ENCODE assay signal across 13 cellular contexts in the genomic region with DNA sequence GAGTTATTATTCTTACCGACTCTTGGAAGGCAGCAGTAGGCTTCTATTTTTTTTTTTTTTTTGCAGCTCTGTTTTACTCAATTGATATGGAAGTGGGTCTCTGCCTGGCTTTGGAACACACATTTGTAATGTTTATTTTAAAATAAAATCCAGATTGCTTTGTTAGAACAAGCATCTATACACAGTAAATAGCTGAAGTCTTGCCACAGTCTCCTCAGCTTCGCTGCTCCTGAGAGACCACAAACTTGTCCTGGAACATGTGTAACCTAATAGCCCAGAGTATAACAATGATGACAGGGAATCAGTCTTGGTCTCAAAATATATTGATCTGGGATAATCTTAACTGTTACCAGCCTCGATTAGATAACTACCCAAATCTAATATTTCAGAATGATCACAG.
DNase-seq lines count a peak whose midpoint lies in the region; ATAC-seq and TF ChIP-seq lines count a peak whose summit lies in the region.
"Had no signal": no experiment of that assay in that cellular context is flagged by ENCODE, and none has a peak within 500 bp of the region (broad histone marks: within the 10 kb centered on the region; RNA-seq: fewer than 3 reads in every experiment).

No MANE protein-coding gene starts in this region.

- H3K9me3 ChIP-seq in IMR-90 (ENCODE audit: control insufficient read depth, insufficient read depth, low read length), result peaks cover 3% of the 10 kb centered on the region; the same call in 1 of the 2 replicates

- no peak overlapping the region; the same call in 1 of the 2 replicates for H3K4me2 ChIP-seq in IMR-90 (ENCODE audit: low read depth, low read length)
- H3K4me2 ChIP-seq: BLaER1 treated with 17β-estradiol and CSF1 and Interleukin-3, amounts not matched to agents 10 nM and 100 nM had no signal

- H2BK5ac ChIP-seq in IMR-90 (ENCODE audit: low read depth, low read length, poor library complexity, severe bottlenecking), result peak overlapping the region; percentile 47

- no peaks in the 10 kb centered on the region for H3K79me1 ChIP-seq in IMR-90 (ENCODE audit: low read depth in 1 of 2, low read length in 2 of 2)

- no peak overlapping the region for H3K4ac ChIP-seq in IMR-90 (ENCODE audit: low read depth, low read length)

- TF ChIP-seq CTCF in IMR-90 (conservative IDR thresholded peaks at IDR 0.05; ENCODE audit: low read depth, low read length) (no peak), fibroblast of pulmonary artery (IDR thresholded peaks at IDR 0.05; ENCODE audit: low read length, missing control alignments) (no peak)

- H2AK5ac ChIP-seq in IMR-90 (ENCODE audit: low read depth, low read length), result no peak overlapping the region

- TF ChIP-seq POLR2A in IMR-90 (IDR thresholded peaks at IDR 0.05; ENCODE audit: low read depth, low read length), result no peak

- H2AFZ ChIP-seq in IMR-90 (replicated peaks; ENCODE audit: low read length, poor library complexity), result no peak overlapping the region

- H4K20me1 ChIP-seq in IMR-90 (ENCODE audit: insufficient read depth, low read length), result no peaks in the 10 kb centered on the region
- H4K20me1 ChIP-seq: BLaER1 treated with 17β-estradiol and CSF1 and Interleukin-3, amounts not matched to agents 10 nM and 100 nM had no signal

- no peak overlapping the region for H4K8ac ChIP-seq in IMR-90 (ENCODE audit: low read depth in 2 of 2, low read length in 2 of 2)

- no peaks in the 10 kb centered on the region for H3K36me3 ChIP-seq in IMR-90 (ENCODE audit: control insufficient read depth, insufficient read depth, low read length)
- H3K36me3 ChIP-seq: BLaER1 treated with 17β-estradiol and CSF1 and Interleukin-3, amounts not matched to agents 10 nM and 100 nM had no signal

- no peak overlapping the region for H2BK15ac ChIP-seq in IMR-90 (ENCODE audit: low read depth, low read length)

- intact Hi-C loops in IMR-90 (cut with micrococcal nuclease), result no loop called here

- no peak overlapping the region for H3K14ac ChIP-seq in IMR-90 (replicated peaks; ENCODE audit: low read depth, low read length)

- ATAC-seq in IMR-90 (ENCODE audit: low read depth), result peak; percentile 67
- ATAC-seq in HG03095 (IDR thresholded peaks at IDR 0.05; ENCODE audit: unreplicated experiment), result no peak
- ATAC-seq in activated CD4-positive, CD25-positive, alpha-beta regulatory T cell treated with anti-CD3 and anti-CD28 coated beads, Interleukin-2, amount 50 U/mL, for 24 hours, result no peak
- ATAC-seq: CD8-positive, alpha-beta T cell; HepG2 had no signal

- WGBS in IMR-90 (ENCODE audit: extremely low coverage in 2 of 2, insufficient read length in 1 of 2), 2 experiments, result no CpG with 5 or more reads among the region's 3 CpGs

- H2BK20ac ChIP-seq in IMR-90 (ENCODE audit: low read depth, low read length), result no peak overlapping the region

- H3K4me3 ChIP-seq in IMR-90 (ENCODE audit: insufficient read depth, low read depth, low read length) (no peak overlapping the region), fibroblast of pulmonary artery (replicated peaks; ENCODE audit: low read depth, low read length) (no peak overlapping the region)
- H3K4me3 ChIP-seq: BLaER1 treated with 17β-estradiol and CSF1 and Interleukin-3, amounts not matched to agents 10 nM and 100 nM had no signal

- dilution Hi-C loops in IMR-90 (cut with HindIII; ENCODE audit: low sequenced_read_pairs, unreplicated experiment), result no loop called here

- in situ Hi-C loops in IMR-90 (cut with MboI; ENCODE audit: low sequenced_read_pairs), result loop anchor here (25.0 kb wide), 1 partner anchor 418 kb away; no protein-coding TSS in a partner anchor

- H3K18ac ChIP-seq in IMR-90 (ENCODE audit: low read depth, low read length), result no peak overlapping the region

- DNase-seq in EH (ENCODE audit: low read depth) (peak; percentile 14), IMR-90 (peak; percentile 22), astrocyte of the hippocampus (ENCODE audit: low read depth, low spot score) (peak; percentile 19), fibroblast of pulmonary artery (ENCODE audit: low read depth) (peak; percentile 4), GM19240 (ENCODE audit: insufficient read length, low spot score) (no peak)
- DNase-seq: Calu3; CD8-positive, alpha-beta T cell; GDM1; H9 had no signal

- no peak overlapping the region for H2AK9ac ChIP-seq in IMR-90 (replicated peaks; ENCODE audit: low read depth, low read length, poor library complexity)

- no peak overlapping the region for H3K56ac ChIP-seq in IMR-90 (ENCODE audit: extremely low read depth, insufficient read depth, low read length)

- no TSS peak for BruUV-seq in IMR-90 (replicated peaks; lab: Mats Ljungman, UMichigan)

- POLR2A ChIA-PET in IMR-90 (lab: Charles Lee; ENCODE audit: unreplicated experiment), result no interaction called here

- H3K23ac ChIP-seq in IMR-90 (ENCODE audit: low read depth, low read length), result no peak overlapping the region

- H4K5ac ChIP-seq in IMR-90 (ENCODE audit: low read depth, low read length), result no peak overlapping the region

- no peak for TF ChIP-seq RAD21 in IMR-90 (IDR thresholded peaks at IDR 0.05; ENCODE audit: low read length)

- no peak overlapping the region for H4K91ac ChIP-seq in IMR-90 (ENCODE audit: insufficient read depth, low read depth, low read length)

- CTCF ChIA-PET in IMR-90 (lab: Yijun Ruan, JAX), result no interaction called here

- H3K4me1 ChIP-seq in IMR-90 (ENCODE audit: control insufficient read depth, insufficient read depth, low read length), result no peaks in the 10 kb centered on the region
- H3K4me1 ChIP-seq: BLaER1 treated with 17β-estradiol and CSF1 and Interleukin-3, amounts not matched to agents 10 nM and 100 nM had no signal

- no peaks in the 10 kb centered on the region for H3K9me1 ChIP-seq in IMR-90 (ENCODE audit: insufficient read depth, low read length)

- H2BK120ac ChIP-seq in IMR-90 (ENCODE audit: low read depth, low read length), result no peak overlapping the region

- no peaks in the 10 kb centered on the region for H3K27me3 ChIP-seq in IMR-90 (ENCODE audit: control insufficient read depth, insufficient read depth, low read length)
- H3K27me3 ChIP-seq: BLaER1 treated with 17β-estradiol and CSF1 and Interleukin-3, amounts not matched to agents 10 nM and 100 nM had no signal

- no peak overlapping the region for H3K27ac ChIP-seq in IMR-90 (ENCODE audit: insufficient read depth, low read length)
- H3K27ac ChIP-seq: BLaER1 treated with 17β-estradiol and CSF1 and Interleukin-3, amounts not matched to agents 10 nM and 100 nM had no signal

- H3K9ac ChIP-seq in IMR-90 (ENCODE audit: low read depth, low read length), result no peak overlapping the region
- H3K9ac ChIP-seq: BLaER1 treated with 17β-estradiol and CSF1 and Interleukin-3, amounts not matched to agents 10 nM and 100 nM had no signal

TF ChIP-seq in IMR-90, 13 proteins besides CTCF, POLR2A, EP300 and RAD21:
- no peak for TF ChIP-seq BHLHE40 (IDR thresholded peaks at IDR 0.05; ENCODE audit: low read depth, low read length)
- TF ChIP-seq, protein P1, sequence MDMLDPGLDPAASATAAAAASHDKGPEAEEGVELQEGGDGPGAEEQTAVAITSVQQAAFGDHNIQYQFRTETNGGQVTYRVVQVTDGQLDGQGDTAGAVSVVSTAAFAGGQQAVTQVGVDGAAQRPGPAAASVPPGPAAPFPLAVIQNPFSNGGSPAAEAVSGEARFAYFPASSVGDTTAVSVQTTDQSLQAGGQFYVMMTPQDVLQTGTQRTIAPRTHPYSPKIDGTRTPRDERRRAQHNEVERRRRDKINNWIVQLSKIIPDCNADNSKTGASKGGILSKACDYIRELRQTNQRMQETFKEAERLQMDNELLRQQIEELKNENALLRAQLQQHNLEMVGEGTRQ (IDR thresholded peaks at IDR 0.05; ENCODE audit: low read depth, low read length), result no peak
- no peak for TF ChIP-seq NFE2L2 (IDR thresholded peaks at IDR 0.05; ENCODE audit: low read depth, low read length)
- TF ChIP-seq, protein P2, sequence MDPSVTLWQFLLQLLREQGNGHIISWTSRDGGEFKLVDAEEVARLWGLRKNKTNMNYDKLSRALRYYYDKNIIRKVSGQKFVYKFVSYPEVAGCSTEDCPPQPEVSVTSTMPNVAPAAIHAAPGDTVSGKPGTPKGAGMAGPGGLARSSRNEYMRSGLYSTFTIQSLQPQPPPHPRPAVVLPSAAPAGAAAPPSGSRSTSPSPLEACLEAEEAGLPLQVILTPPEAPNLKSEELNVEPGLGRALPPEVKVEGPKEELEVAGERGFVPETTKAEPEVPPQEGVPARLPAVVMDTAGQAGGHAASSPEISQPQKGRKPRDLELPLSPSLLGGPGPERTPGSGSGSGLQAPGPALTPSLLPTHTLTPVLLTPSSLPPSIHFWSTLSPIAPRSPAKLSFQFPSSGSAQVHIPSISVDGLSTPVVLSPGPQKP (IDR thresholded peaks at IDR 0.05; ENCODE audit: borderline replicate concordance, low read depth, low read length), result no peak
- TF ChIP-seq RFX5 (IDR thresholded peaks at IDR 0.05; ENCODE audit: low read depth, low read length), result no peak
- no peak for TF ChIP-seq CEBPB (IDR thresholded peaks at IDR 0.05; ENCODE audit: low read depth, low read length)
- no peak for TF ChIP-seq SMC3 (IDR thresholded peaks at IDR 0.05; ENCODE audit: low read depth, low read length)
- no peak for TF ChIP-seq RCOR1 (IDR thresholded peaks at IDR 0.05; ENCODE audit: insufficient replicate concordance, low read length)
- TF ChIP-seq MXI1 (IDR thresholded peaks at IDR 0.05; ENCODE audit: borderline replicate concordance, low read depth, low read length), result no peak
- no peak for TF ChIP-seq FOS (IDR thresholded peaks at IDR 0.05; ENCODE audit: low read depth, low read length)
- no peak for TF ChIP-seq MAZ (IDR thresholded peaks at IDR 0.05; ENCODE audit: borderline replicate concordance, low read depth, low read length)
- no peak for TF ChIP-seq CHD1 (IDR thresholded peaks at IDR 0.05; ENCODE audit: low read depth, low read length)
- no peak for TF ChIP-seq MAFK (IDR thresholded peaks at IDR 0.05; ENCODE audit: low read depth, low read length)
